ENCODE assay signal across 8 cellular contexts in genomic region chr1:205811660-205812059, GRCh38. TPM values are rescaled to one million over a fixed set of nuclear protein-coding genes. Genes with fewer than 3 reads are reported as not detected.
DNase-seq lines count a peak whose midpoint lies in the region; ATAC-seq lines count a peak whose summit lies in the region.

No MANE protein-coding gene starts in this region.

- H3K36me3 Mint-ChIP-seq in T-helper 1 cell treated with Interleukin-12 subunit alpha and Interleukin-12 subunit beta and Interleukin-4 antibody, amounts not matched to agents 30 μg/mL and 1 μg/mL, for 36 hours (ENCODE audit: low read depth): peaks cover 20% of the 10 kb centered on the region
- peaks cover 0 to 10% (median 7%) of the 10 kb centered on the region in 3 donors for H3K36me3 Mint-ChIP-seq in immature natural killer cell

- H3K27me3 Mint-ChIP-seq in T-helper 1 cell treated with Interleukin-12 subunit alpha and Interleukin-12 subunit beta and Interleukin-4 antibody, amounts not matched to agents 30 μg/mL and 1 μg/mL, for 36 hours (ENCODE audit: low read depth): peaks cover 19% of the 10 kb centered on the region
- H3K27me3 Mint-ChIP-seq in immature natural killer cell (ENCODE audit: low read depth in 3 of 3): peaks cover 1 to 4% (median 4%) of the 10 kb centered on the region in 3 donors

- H3K27ac Mint-ChIP-seq in T-helper 1 cell treated with Interleukin-12 subunit alpha and Interleukin-12 subunit beta and Interleukin-4 antibody, amounts not matched to agents 30 μg/mL and 1 μg/mL, for 36 hours: peak overlapping the region; percentile 10
- peak overlapping the region; percentile 83 to 92 (median 90) for H3K27ac Mint-ChIP-seq in immature natural killer cell

- DNase-seq in T-helper 1 cell (no peak), immature natural killer cell (no peak), superior temporal gyrus (ENCODE audit: extremely low spot score) (peak; percentile 74), SHP77 treated with DMSO at 0.1 percent for 48 hours (lab: John Stamatoyannopoulos, UW) (no peak), ureter (ENCODE audit: low spot score) (no peak)

- H3K27ac ChIP-seq in angular gyrus (ENCODE audit: low read depth, low read length): peak overlapping the region; percentile 91

- H3K4me1 Mint-ChIP-seq in T-helper 1 cell treated with Interleukin-12 subunit alpha and Interleukin-12 subunit beta and Interleukin-4 antibody, amounts not matched to agents 30 μg/mL and 1 μg/mL, for 36 hours (ENCODE audit: low read depth): peaks cover 33% of the 10 kb centered on the region
- peaks cover 50 to 65% of the 10 kb centered on the region in 2 donors for H3K4me1 Mint-ChIP-seq in immature natural killer cell

- no peaks in the 10 kb centered on the region for H3K9me3 Mint-ChIP-seq in T-helper 1 cell treated with Interleukin-12 subunit alpha and Interleukin-12 subunit beta and Interleukin-4 antibody, amounts not matched to agents 30 μg/mL and 1 μg/mL, for 36 hours
- H3K9me3 Mint-ChIP-seq in immature natural killer cell: no peaks in the 10 kb centered on the region

- peak overlapping the region; percentile 90 for H3K4me3 Mint-ChIP-seq in T-helper 1 cell treated with Interleukin-12 subunit alpha and Interleukin-12 subunit beta and Interleukin-4 antibody, amounts not matched to agents 30 μg/mL and 1 μg/mL, for 36 hours
- H3K4me3 Mint-ChIP-seq in immature natural killer cell: peak overlapping the region; percentile 87 to 93 (median 92)

- no peak for ATAC-seq in HG03342 (IDR thresholded peaks at IDR 0.05; ENCODE audit: unreplicated experiment)

RNA-seq across cellular contexts. Expression of gene SLC41A1, which starts 1.3 kb away (rescaled TPM):
- polyA plus RNA-seq in immature natural killer cell: 10 to 100 TPM in 1 of 3 donors, 1 to 10 TPM in 2; 5.2 to 14.9 (median 6.4) TPM
- total RNA-seq in ureter: 27.4 TPM

RNA-seq across cellular contexts. Expression of gene RAB29, which starts 36.4 kb away (rescaled TPM):
- 100 to 1,000 TPM; 156 to 206 (median 197) TPM for polyA plus RNA-seq in immature natural killer cell
- total RNA-seq in ureter: 19.2 TPM

RNA-seq across cellular contexts. Expression of gene PM20D1, which starts 38.3 kb away (rescaled TPM):
- polyA plus RNA-seq in immature natural killer cell: 1 to 10 TPM; 1.9 to 3.1 (median 2.6) TPM
- 23.7 TPM for total RNA-seq in ureter
